In genomic region chr12:29521951-29522350, GRCh38 we compare ENCODE assay signal across 31 cellular contexts. TPM values are rescaled to one million over a fixed set of nuclear protein-coding genes. Genes with fewer than 3 reads are reported as not detected.
DNase-seq lines count a peak whose midpoint lies in the region; ATAC-seq and TF ChIP-seq lines count a peak whose summit lies in the region.
"Had no signal": no experiment of that assay in that cellular context is flagged by ENCODE, and none has a peak within 500 bp of the region (broad histone marks: within the 10 kb centered on the region; RNA-seq: fewer than 3 reads in every experiment).

No MANE protein-coding gene starts in this region.

- H3K36me3 ChIP-seq in mammary epithelial cell (ENCODE audit: insufficient read depth, low read length) (peaks cover 2% of the 10 kb centered on the region), brain microvascular endothelial cell (replicated peaks) (no peaks in the 10 kb centered on the region)
- H3K36me3 ChIP-seq: MG63 had no signal

- no TSS peak for BruUV-seq in MCF 10A (replicated peaks; lab: Mats Ljungman, UMichigan)
- BruUV-seq in mammary epithelial cell (replicated peaks; lab: Mats Ljungman, UMichigan): no TSS peak

- dilution Hi-C loops in mammary epithelial cell (cut with HindIII; ENCODE audit: low sequenced_read_pairs): no loop called here

- no peaks in the 10 kb centered on the region for H3K4me1 Mint-ChIP-seq in MCF 10A (ENCODE audit: insufficient read depth, unreplicated experiment)
- H3K4me1 Mint-ChIP-seq: activated naive CD8-positive, alpha-beta T cell treated with anti-CD3 and anti-CD28 coated beads, Interleukin-2, amount 10 ng/mL, durations not matched to agents 7 days and 5 days; CD14-positive monocyte had no signal

- 79% methylated on average over 2 of the region's 2 CpGs for WGBS in mammary epithelial cell (ENCODE audit: low coverage, missing lambda C conversion rate)

- intact Hi-C loops in MCF 10A (cut with micrococcal nuclease) (no loop called here), mammary epithelial cell (cut with micrococcal nuclease) (no loop called here)

- H3K9me3 Mint-ChIP-seq in MCF 10A (ENCODE audit: unreplicated experiment): no peaks in the 10 kb centered on the region
- H3K9me3 Mint-ChIP-seq: activated naive CD8-positive, alpha-beta T cell treated with anti-CD3 and anti-CD28 coated beads, Interleukin-2, amount 10 ng/mL, durations not matched to agents 7 days and 5 days; activated T-cell treated with anti-CD3 and anti-CD28 coated beads, Interleukin-2, amount 50 U/mL, for 4 hours; CD14-positive monocyte had no signal

- POLR2A ChIA-PET in MCF 10A (lab: Yijun Ruan, JAX): no interaction called here

- in situ Hi-C loops in mammary epithelial cell (cut with MboI; ENCODE audit: low sequenced_read_pairs in 2 of 2) (no loop called here), brain microvascular endothelial cell (cut with HindIII; ENCODE audit: low pct_ligation_motif_present, low sequenced_read_pairs) (no loop called here)

- TF ChIP-seq CTCF in MCF 10A (IDR thresholded peaks at IDR 0.05; ENCODE audit: unreplicated experiment) (no peak), mammary epithelial cell (conservative IDR thresholded peaks at IDR 0.05 in 1 of 2, IDR thresholded peaks at IDR 0.05 in 1 of 2; ENCODE audit: extremely low read depth in 1 of 2, insufficient read depth in 1 of 2, low read depth in 1 of 2, low read length in 2 of 2) (no peak), brain microvascular endothelial cell (IDR thresholded peaks at IDR 0.05; ENCODE audit: low read depth, low read length, missing control alignments) (no peak), fibroblast of the aortic adventitia (IDR thresholded peaks at IDR 0.05; ENCODE audit: insufficient read depth, low read length) (no peak)

- H2AFZ ChIP-seq in mammary epithelial cell (ENCODE audit: low read depth, low read length): no peak overlapping the region

- H3K4me2 ChIP-seq in mammary epithelial cell (ENCODE audit: insufficient read depth, low read depth, low read length): no peak overlapping the region

- CTCF ChIA-PET in MCF 10A (lab: Yijun Ruan, JAX) (interaction anchor here (0.7 to 1.4 kb wide), 3 partner anchors 19 to 1284 kb away, joined by 3 to 4 read pairs (median 4); no protein-coding TSS in a partner anchor), mammary epithelial cell (lab: Charles Lee; ENCODE audit: low non-redundant PET) (no interaction called here)

- DNase-seq in MCF 10A (ENCODE audit: unreplicated experiment) (no peak), mammary epithelial cell (no peak), brain microvascular endothelial cell (peak; percentile 24), fibroblast of the aortic adventitia (ENCODE audit: low read depth) (peak; percentile 61), Ammon's horn (ENCODE audit: low spot score) (no peak), putamen (ENCODE audit: low spot score) (no peak)
- DNase-seq in activated CD8-positive, alpha-beta memory T cell treated with anti-CD3 and anti-CD28 coated beads, Interleukin-2, amount 50 U/mL, for 4 hours: no peak
- DNase-seq: activated CD4-positive, alpha-beta T cell treated with anti-CD3 and anti-CD28 coated beads, Interleukin-2, amount 50 U/mL, for 1 hour; activated CD4-positive, CD25-positive, alpha-beta regulatory T cell; activated gamma-delta T cell treated with Interleukin-2 at 50 U/mL for 16 hours; activated naive CD8-positive, alpha-beta T cell treated with anti-CD3 and anti-CD28 coated beads, Interleukin-2, amount 10 ng/mL, durations not matched to agents 7 days and 5 days; activated T-cell treated with anti-CD3 and anti-CD28 coated beads, Interleukin-2, amount 50 U/mL, for 4 hours; body of pancreas; Caco-2; GDM1; glutamatergic neuron; islet precursor cell; left ventricle myocardium superior; MG63; NCI-H1105 treated with DMSO at 0.1 percent for 48 hours; NCI-H2029; NCI-H526; NK-92 treated with Interleukin-12 subunit alpha and Interleukin-12 subunit beta, amount 100 ng/mL, for 24 hours; stimulated activated CD4-positive, alpha-beta T cell treated with anti-CD3 and anti-CD28 coated beads, Interleukin-15, amount 100 ng/mL, for 24 hours; stimulated activated CD4-positive, alpha-beta T cell treated with anti-CD3 and anti-CD28 coated beads, Interleukin-4, amount 100 ng/mL, for 4 hours; T-helper 1 cell had no signal

- no peak overlapping the region for H3K9ac ChIP-seq in mammary epithelial cell (ENCODE audit: insufficient read depth, low read length)

- no peaks in the 10 kb centered on the region for H4K20me1 ChIP-seq in mammary epithelial cell (ENCODE audit: insufficient read depth, low read length)

- ATAC-seq in GM19023 (IDR thresholded peaks at IDR 0.05; ENCODE audit: unreplicated experiment): no peak
- ATAC-seq: activated T-cell treated with anti-CD3 and anti-CD28 coated beads, Interleukin-2, amount 50 U/mL, for 4 hours; body of pancreas; left ventricle myocardium superior had no signal

- H3K4me3 ChIP-seq in mammary epithelial cell (replicated peaks in 1 of 3; ENCODE audit: insufficient read depth in 1 of 3, low read depth in 2 of 3, low read length in 3 of 3) (no peak overlapping the region), brain microvascular endothelial cell (ENCODE audit: low read depth, low read length) (no peak overlapping the region), fibroblast of the aortic adventitia (ENCODE audit: low read depth, low read length) (no peak overlapping the region)
- H3K4me3 ChIP-seq: body of pancreas, MG63 had no signal

- no peaks in the 10 kb centered on the region for H3K4me1 ChIP-seq in mammary epithelial cell (ENCODE audit: insufficient read depth, low read length)
- H3K4me1 ChIP-seq: body of pancreas, Caco-2 had no signal

- no peak overlapping the region for H3K4me3 Mint-ChIP-seq in MCF 10A (ENCODE audit: unreplicated experiment)
- H3K4me3 Mint-ChIP-seq: activated naive CD8-positive, alpha-beta T cell treated with anti-CD3 and anti-CD28 coated beads, Interleukin-2, amount 10 ng/mL, durations not matched to agents 7 days and 5 days; activated T-cell treated with anti-CD3 and anti-CD28 coated beads, Interleukin-2, amount 50 U/mL, for 4 hours; CD14-positive monocyte had no signal

- H3K79me2 ChIP-seq in mammary epithelial cell (ENCODE audit: insufficient read depth, low read length): no peaks in the 10 kb centered on the region

- H3K27ac ChIP-seq in mammary epithelial cell (ENCODE audit: insufficient read depth, low read depth, low read length) (no peak overlapping the region), brain microvascular endothelial cell (no peak overlapping the region)
- H3K27ac ChIP-seq: 22Rv1, body of pancreas had no signal

- peak overlapping the region; percentile 54 for H3K27ac Mint-ChIP-seq in MCF 10A (ENCODE audit: low read depth, unreplicated experiment)
- H3K27ac Mint-ChIP-seq: activated naive CD8-positive, alpha-beta T cell treated with anti-CD3 and anti-CD28 coated beads, Interleukin-2, amount 10 ng/mL, durations not matched to agents 7 days and 5 days; progenitor cell of endocrine pancreas had no signal

- H3K27me3 Mint-ChIP-seq in MCF 10A (ENCODE audit: insufficient read depth, unreplicated experiment): no peaks in the 10 kb centered on the region
- H3K27me3 Mint-ChIP-seq: progenitor cell of endocrine pancreas had no signal

- H3K36me3 Mint-ChIP-seq in MCF 10A (ENCODE audit: insufficient read depth, unreplicated experiment): peaks cover 92% of the 10 kb centered on the region
- H3K36me3 Mint-ChIP-seq: activated naive CD8-positive, alpha-beta T cell treated with anti-CD3 and anti-CD28 coated beads, Interleukin-2, amount 10 ng/mL, durations not matched to agents 7 days and 5 days had no signal

- no peaks in the 10 kb centered on the region for H3K9me3 ChIP-seq in mammary epithelial cell (replicated peaks; ENCODE audit: insufficient read depth, low read length)
- H3K9me3 ChIP-seq: body of pancreas, Caco-2, MG63 had no signal

- no peaks in the 10 kb centered on the region for H3K27me3 ChIP-seq in mammary epithelial cell (ENCODE audit: insufficient read depth, low read length)
- no peaks in the 10 kb centered on the region for H3K27me3 ChIP-seq in brain microvascular endothelial cell (replicated peaks)
- H3K27me3 ChIP-seq: body of pancreas, MG63 had no signal

RNA-seq across cellular contexts. Expression of gene OVCH1, which starts 24.5 kb away (rescaled TPM):
- 1.9 and 4.0 TPM in 2 replicates for total RNA-seq in MCF 10A (2022)
- 1 to 10 TPM in 1 of 2 donors, under 1 TPM in 1; 0.67 to 1.0 TPM for total RNA-seq in mammary epithelial cell
- polyA plus RNA-seq in mammary epithelial cell: 0.05 TPM
- not detected for polyA minus RNA-seq in mammary epithelial cell
- total RNA-seq in fibroblast of the aortic adventitia (ENCODE audit: low replicate concordance): 0.08 and 0.27 TPM in 2 replicates
- total RNA-seq: activated naive CD8-positive, alpha-beta T cell treated with anti-CD3 and anti-CD28 coated beads, Interleukin-2, amount 10 ng/mL, durations not matched to agents 7 days and 5 days; activated T-cell treated with anti-CD3 and anti-CD28 coated beads, Interleukin-2, amount 50 U/mL, for 4 hours; Caco-2; HT-29 had no signal
- polyA plus RNA-seq: CD14-positive monocyte had no signal

Comparison
In these comparisons a context has a peak if more than half of its experiments do, and no peak if none do; other contexts are left out.
1. DNase-seq: peak in brain microvascular endothelial cell (single experiment) and fibroblast of the aortic adventitia (single experiment); none in MCF 10A (single experiment), mammary epithelial cell (single experiment), Ammon's horn (single experiment), putamen (single experiment) and activated CD8-positive, alpha-beta memory T cell treated with anti-CD3 and anti-CD28 coated beads, Interleukin-2, amount 50 U/mL, for 4 hours (single experiment).